8 cellular contexts compared by ENCODE assay signal in genomic region chr12:94140556-94140955, GRCh38.
A peak's percentile ranks its signal among the peaks of the same experiment; 100 is the strongest.
DNase-seq lines count a peak whose midpoint lies in the region; ATAC-seq and TF ChIP-seq lines count a peak whose summit lies in the region.

No MANE protein-coding gene starts in this region.

- no peak for ATAC-seq in GM21360 (IDR thresholded peaks at IDR 0.05; ENCODE audit: unreplicated experiment)
- no peak for ATAC-seq in GM18498 (IDR thresholded peaks at IDR 0.05; ENCODE audit: unreplicated experiment)

- TF ChIP-seq CTCF in GM12865 (IDR thresholded peaks at IDR 0.05; ENCODE audit: insufficient read depth, low read depth, low read length, missing control alignments) = peak; percentile 58

- no peak overlapping the region for H3K4me3 ChIP-seq in GM12865 (ENCODE audit: low read depth, low read length)

- DNase-seq in GM12865 (ENCODE audit: low read depth) = peak; percentile 67
- DNase-seq in NAMALWA (ENCODE audit: low spot score) = peak; percentile 52
- peak; percentile 70 to 75 for DNase-seq in activated T-cell treated with anti-CD3 and anti-CD28 coated beads, Interleukin-2, amount 50 U/mL, for 48 hours
- peak; percentile 47 for DNase-seq in left kidney (ENCODE audit: low read depth, low spot score)
- DNase-seq in Ammon's horn (ENCODE audit: low spot score) = no peak
- no peak for DNase-seq in DMS153 (lab: John Stamatoyannopoulos, UW)

Comparison
In these comparisons a context has a peak if more than half of its experiments do, and no peak if none do; other contexts are left out.
1. DNase-seq: peak in GM12865 (single experiment), NAMALWA (single experiment), activated T-cell treated with anti-CD3 and anti-CD28 coated beads, Interleukin-2, amount 50 U/mL, for 48 hours (2 of 2) and left kidney (single experiment); none in Ammon's horn (single experiment) and DMS153 (single experiment).